Comparison of ENCODE assay signal across 8 cellular contexts in the genomic region with DNA sequence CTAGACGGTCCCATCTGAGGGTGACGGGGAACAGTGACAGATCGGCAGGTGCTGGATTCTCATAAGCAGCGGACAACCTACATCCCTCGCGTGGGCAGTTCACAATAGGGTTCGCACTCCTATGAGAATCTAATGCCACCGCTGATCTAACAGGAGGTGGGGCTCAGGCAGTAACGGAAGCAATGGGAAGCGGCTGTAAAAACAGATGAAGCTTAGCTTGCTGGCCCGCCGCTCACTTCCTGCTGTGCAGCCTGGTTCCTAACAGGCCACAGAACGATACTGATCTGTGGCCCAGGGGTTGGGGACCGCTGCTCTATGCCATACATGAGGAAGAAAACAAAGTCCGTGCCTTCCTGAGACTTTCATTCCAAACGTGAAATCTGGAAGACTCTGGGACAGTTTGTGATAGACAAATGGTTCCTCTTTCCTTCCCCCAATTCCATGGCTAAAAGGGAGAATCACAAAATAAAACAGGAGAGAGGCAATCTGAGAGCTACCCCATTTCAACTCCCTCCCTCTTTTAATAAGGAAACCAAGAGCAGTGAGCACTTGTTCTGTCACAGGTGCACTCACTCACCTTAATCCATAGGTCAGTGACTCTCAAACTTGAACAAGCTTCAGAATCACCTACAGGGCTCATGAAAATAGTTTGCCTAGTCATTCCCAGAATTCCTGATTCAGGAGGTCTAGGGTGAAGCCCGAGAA.
DNase-seq lines count a peak whose midpoint lies in the region.

No MANE protein-coding gene starts in this region.

- peak; percentile 66 for DNase-seq in Ammon's horn (ENCODE audit: low spot score)
- DNase-seq in KBM-7 = peak; percentile 92
- DNase-seq in activated effector memory CD4-positive, alpha-beta T cell treated with Interleukin-2 at 50 U/mL for 16 hours = peak; percentile 41
- DNase-seq in medulla oblongata (ENCODE audit: extremely low spot score) = peak; percentile 48
- DNase-seq in NCI-H446 (lab: John Stamatoyannopoulos, UW) = no peak
- DNase-seq in OCI-M2 (lab: John Stamatoyannopoulos, UW; ENCODE audit: unreplicated experiment) = no peak
- no peak for DNase-seq in NOMO-1 treated with dmso at 0.1 percent for 144 hours (lab: John Stamatoyannopoulos, UW; ENCODE audit: unreplicated experiment)
- DNase-seq in SW480 (ENCODE audit: low spot score) = no peak

- in situ Hi-C loops in KBM-7 (cut with MboI; ENCODE audit: low pct_unique_long_range_greater_than_20kb, low sequenced_read_pairs) = no loop called here

Comparison
In these comparisons a context has a peak if more than half of its experiments do, and no peak if none do; other contexts are left out.
1. DNase-seq: peak in Ammon's horn (single experiment), KBM-7 (single experiment), activated effector memory CD4-positive, alpha-beta T cell treated with Interleukin-2 at 50 U/mL for 16 hours (single experiment) and medulla oblongata (single experiment); none in NCI-H446 (0 of 2), OCI-M2 (single experiment), NOMO-1 treated with dmso at 0.1 percent for 144 hours (single experiment) and SW480 (single experiment).